ENCODE assay signal across 10 cellular contexts in the genomic region with DNA sequence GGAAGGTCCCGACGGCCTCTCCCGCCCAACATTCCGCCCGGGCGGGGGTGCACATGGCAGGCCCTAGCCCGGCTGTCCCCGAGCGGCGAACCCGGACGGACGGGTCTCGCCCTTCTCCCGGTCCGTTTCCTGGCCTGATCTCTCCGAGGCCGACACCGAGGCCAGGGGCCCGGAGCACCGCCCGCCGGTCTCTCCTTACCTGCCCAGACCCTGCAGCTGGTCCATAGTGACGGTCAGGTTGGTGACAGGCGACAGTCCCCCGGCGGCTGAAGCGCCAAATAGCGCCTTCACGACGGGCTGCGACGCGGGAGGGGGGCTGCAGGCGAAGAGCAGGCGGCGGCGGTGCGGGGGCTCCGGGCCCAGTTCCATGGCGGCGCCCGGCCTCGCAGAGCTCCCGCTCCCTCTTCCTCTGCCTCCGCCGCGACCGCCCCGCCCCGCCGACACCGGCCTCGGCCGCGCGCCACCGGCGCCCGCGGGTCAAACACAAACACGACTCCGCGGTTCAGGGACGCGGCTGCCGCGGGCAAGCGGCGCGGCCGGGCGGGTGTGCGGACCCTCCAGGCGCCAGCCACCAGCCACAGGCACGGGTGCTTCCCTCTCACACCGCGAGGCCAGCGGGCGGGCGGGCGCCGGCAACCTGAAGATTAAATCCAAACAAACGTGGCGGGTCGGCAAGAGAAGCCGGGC. TPM values are rescaled to one million over a fixed set of nuclear protein-coding genes. Genes with fewer than 3 reads are reported as not detected.
A peak's percentile ranks its signal among the peaks of the same experiment; 100 is the strongest.
DNase-seq lines count a peak whose midpoint lies in the region; ATAC-seq and TF ChIP-seq lines count a peak whose summit lies in the region.
"Had no signal": no experiment of that assay in that cellular context is flagged by ENCODE, and none has a peak within 500 bp of the region (broad histone marks: within the 10 kb centered on the region; RNA-seq: fewer than 3 reads in every experiment).

No MANE protein-coding gene starts in this region.

- peak overlapping the region; percentile 93 for H3K4me3 Mint-ChIP-seq in CD8-positive, alpha-beta T cell

- H3K4me3 ChIP-seq in CD8-positive, alpha-beta T cell (ENCODE audit: low read depth, low read length): peak overlapping the region; percentile 73
- H3K4me3 ChIP-seq in fibroblast of pulmonary artery (replicated peaks; ENCODE audit: low read depth, low read length): peak overlapping the region; percentile 79
- peak overlapping the region; percentile 71 to 94 for H3K4me3 ChIP-seq in neuronal stem cell (ENCODE audit: low read length in 2 of 2)

- H3K4me2 ChIP-seq in neuronal stem cell (ENCODE audit: insufficient read depth, low read length, poor library complexity, severe bottlenecking): peak overlapping the region; percentile 85

- peak overlapping the region; percentile 80 for H2AK5ac ChIP-seq in neuronal stem cell (ENCODE audit: low read depth, low read length)

- no peak overlapping the region for H2BK5ac ChIP-seq in neuronal stem cell (ENCODE audit: low read length)

- peaks cover 21% of the 10 kb centered on the region for H3K27me3 Mint-ChIP-seq in CD8-positive, alpha-beta T cell (ENCODE audit: low read depth)

- no peak overlapping the region for H2BK12ac ChIP-seq in neuronal stem cell (ENCODE audit: low read length)

- no peak overlapping the region for H4K8ac ChIP-seq in neuronal stem cell (ENCODE audit: low read depth, low read length)

- H3K4me1 ChIP-seq in CD8-positive, alpha-beta T cell (ENCODE audit: insufficient read depth, low read length): peaks cover 12% of the 10 kb centered on the region
- H3K4me1 ChIP-seq in neuronal stem cell (ENCODE audit: control insufficient read depth in 2 of 2, insufficient read depth in 1 of 2, low read depth in 1 of 2, low read length in 2 of 2): peaks cover 9 to 17% of the 10 kb centered on the region in 2 donors

- intact Hi-C loops in CD8-positive, alpha-beta T cell (cut with DNase I, micrococcal nuclease): loop anchor here (1.0 to 5.0 kb wide), 11 partner anchors 53 to 1285 kb away; a partner anchor contains a TSS

- POLR2A ChIA-PET in CD8-positive, alpha-beta T cell (lab: Charles Lee): interaction anchor here (1.0 to 1.3 kb wide), 2 partner anchors 54 to 81 kb away, joined by 3 to 8 read pairs; a partner anchor contains a TSS

- no peaks in the 10 kb centered on the region for H3K9me3 ChIP-seq in CD8-positive, alpha-beta T cell (ENCODE audit: low read length)
- H3K9me3 ChIP-seq in neuronal stem cell (replicated peaks in 1 of 2; ENCODE audit: control insufficient read depth in 2 of 2, insufficient read depth in 1 of 2, low read depth in 1 of 2, low read length in 2 of 2): no peaks in the 10 kb centered on the region

- TF ChIP-seq CTCF in CD8-positive, alpha-beta T cell (IDR thresholded peaks at IDR 0.05): no peak
- TF ChIP-seq CTCF in fibroblast of pulmonary artery (IDR thresholded peaks at IDR 0.05; ENCODE audit: low read length, missing control alignments): no peak

- peak overlapping the region; percentile 52 for H3K23ac ChIP-seq in neuronal stem cell (ENCODE audit: low read depth, low read length, poor library complexity)

- H3K9me3 Mint-ChIP-seq in CD8-positive, alpha-beta T cell: no peaks in the 10 kb centered on the region

- H3K18ac ChIP-seq in neuronal stem cell (ENCODE audit: low read length): peak overlapping the region; percentile 89

- peak overlapping the region; percentile 83 for H4K91ac ChIP-seq in neuronal stem cell (ENCODE audit: low read depth, low read length, poor library complexity)

- H2BK120ac ChIP-seq in neuronal stem cell (ENCODE audit: low read depth, low read length): peak overlapping the region; percentile 69

- H3K36me3 Mint-ChIP-seq in CD8-positive, alpha-beta T cell: peaks cover 2% of the 10 kb centered on the region

- peaks cover 14% of the 10 kb centered on the region for H3K4me1 Mint-ChIP-seq in CD8-positive, alpha-beta T cell (ENCODE audit: low read depth)

- CTCF ChIA-PET in CD8-positive, alpha-beta T cell (lab: Charles Lee): no interaction called here

- H3K27me3 ChIP-seq in CD8-positive, alpha-beta T cell (ENCODE audit: insufficient read depth, low read length): peaks cover 4% of the 10 kb centered on the region
- H3K27me3 ChIP-seq in neuronal stem cell (ENCODE audit: control insufficient read depth in 3 of 3, insufficient read depth in 3 of 3, low read depth in 1 of 3, low read length in 3 of 3): peaks cover 0 to 2% (median 0%) of the 10 kb centered on the region in 3 experiments

- peak; percentile 1 for ATAC-seq in CD8-positive, alpha-beta T cell
- ATAC-seq in GM19397 (IDR thresholded peaks at IDR 0.05; ENCODE audit: unreplicated experiment) (peak; percentile 24), HG03439 (IDR thresholded peaks at IDR 0.05; ENCODE audit: unreplicated experiment) (peak; percentile 30)

- peak overlapping the region; percentile 98 for H3K9ac ChIP-seq in neuronal stem cell (ENCODE audit: low read depth, low read length, poor library complexity)

- no peak overlapping the region for H3K4ac ChIP-seq in neuronal stem cell (ENCODE audit: low read length)

- H3K36me3 ChIP-seq in CD8-positive, alpha-beta T cell (ENCODE audit: insufficient read depth, low read length): no peaks in the 10 kb centered on the region
- H3K36me3 ChIP-seq in neuronal stem cell (replicated peaks in 1 of 2; ENCODE audit: control insufficient read depth in 2 of 2, insufficient read depth in 2 of 2, low read length in 2 of 2): peaks cover 20 to 42% of the 10 kb centered on the region in 2 donors

- H3K79me1 ChIP-seq in neuronal stem cell (ENCODE audit: low read depth, low read length): peaks cover 9% of the 10 kb centered on the region

- peak overlapping the region; percentile 87 for H2AFZ ChIP-seq in neuronal stem cell (ENCODE audit: low read length)

- DNase-seq in CD8-positive, alpha-beta T cell: peak in 3 of 7 experiments; percentile 5 to 14 (median 8)
- DNase-seq in activated CD4-positive, alpha-beta T cell treated with anti-CD3 and anti-CD28 coated beads, Interleukin-2, amount 50 U/mL, for 48 hours: peak; percentile 17 to 48
- DNase-seq in fibroblast of pulmonary artery (ENCODE audit: low read depth) (peak; percentile 63), neuronal stem cell (ENCODE audit: low spot score) (peak; percentile 11), SW 1271 (lab: John Stamatoyannopoulos, UW) (no peak), amniotic stem cell (lab: John Stamatoyannopoulos, UW) (no peak)

- H3K27ac ChIP-seq in CD8-positive, alpha-beta T cell (ENCODE audit: low read depth, low read length): no peak overlapping the region
- H3K27ac ChIP-seq in neuronal stem cell (replicated peaks; ENCODE audit: low read length): peak overlapping the region; percentile 82

- peak overlapping the region; percentile 75 for H3K14ac ChIP-seq in neuronal stem cell (ENCODE audit: low read length)

- H2BK15ac ChIP-seq in neuronal stem cell (ENCODE audit: low read length): no peak overlapping the region

- H3K27ac Mint-ChIP-seq in CD8-positive, alpha-beta T cell: no peak overlapping the region

- WGBS in neuronal stem cell (ENCODE audit: extremely low coverage in 2 of 2, insufficient read length in 2 of 2, insufficient replicate concordance in 1 of 2), 2 donors: no CpG with 5 or more reads among the region's 87 CpGs

RNA-seq across cellular contexts. Expression of a gene that starts 0.5 kb away (rescaled TPM):
- under 1 TPM in 1 of 2 experiments, not detected in 1; 0.31 TPM for total RNA-seq in CD8-positive, alpha-beta T cell
- 26.0 TPM for polyA plus RNA-seq in neuronal stem cell (2013, experiment 1 of 2)
- 24.4 TPM for polyA plus RNA-seq in neuronal stem cell (2013, experiment 2 of 2)

RNA-seq across cellular contexts. Expression of a gene that starts 35.6 kb away (rescaled TPM):
- not detected for total RNA-seq in CD8-positive, alpha-beta T cell
- polyA plus RNA-seq in neuronal stem cell (2013, experiment 1 of 2): not detected
- not detected for polyA plus RNA-seq in neuronal stem cell (2013, experiment 2 of 2)
- total RNA-seq: T-helper 1 cell treated with Interleukin-12 subunit alpha and Interleukin-12 subunit beta and Interleukin-4 antibody, amounts not matched to agents 30 ng/mL and 1 ng/mL, for 36 hours; temporal lobe had no signal

RNA-seq across cellular contexts. Expression of a gene that starts 53.2 kb away (rescaled TPM):
- 10 to 100 TPM; 18.9 to 20.9 TPM for total RNA-seq in CD8-positive, alpha-beta T cell
- polyA plus RNA-seq in neuronal stem cell (2013, experiment 1 of 2): 28.2 TPM
- 29.0 TPM for polyA plus RNA-seq in neuronal stem cell (2013, experiment 2 of 2)

Comparison
In these comparisons a context has a peak if more than half of its experiments do, and no peak if none do; other contexts are left out.
1. DNase-seq: peak in activated CD4-positive, alpha-beta T cell treated with anti-CD3 and anti-CD28 coated beads, Interleukin-2, amount 50 U/mL, for 48 hours (2 of 2), fibroblast of pulmonary artery (single experiment) and neuronal stem cell (single experiment); none in SW 1271 (0 of 2) and amniotic stem cell (single experiment).
2. Peak in every context shown above with its lines, with median percentiles within 50 percentile points of each other: ATAC-seq and H3K4me3 ChIP-seq.